22 cellular contexts compared by ENCODE assay signal in genomic region chr15:42449770-42450433, GRCh38.
"Had no signal": no experiment of that assay in that cellular context is flagged by ENCODE, and none has a peak within 500 bp of the region (broad histone marks: within the 10 kb centered on the region; RNA-seq: fewer than 3 reads in every experiment).

No MANE protein-coding gene starts in this region.

- ATAC-seq: activated CD8-positive, alpha-beta memory T cell treated with anti-CD3 and anti-CD28 coated beads, Interleukin-2, amount 10 ng/mL, durations not matched to agents 7 days and 5 days; activated CD8-positive, alpha-beta T cell treated with anti-CD3 and anti-CD28 coated beads, Interleukin-2, amount 10 ng/mL, durations not matched to agents 7 days and 5 days; foreskin keratinocyte; mucosa of descending colon had no signal

- H3K9me3 Mint-ChIP-seq: activated B cell treated with CpG ODN at 0.5 μM for 24 hours; activated naive CD4-positive, alpha-beta T cell treated with anti-CD3 and anti-CD28 coated beads, Interleukin-2, amount 50 U/mL, for 24 hours; activated T-helper 2 cell treated with anti-CD3 and anti-CD28 coated beads, Interferon-gamma antibody, Interleukin-2, Interleukin-4, amounts not matched to agents 10 μg/mL and 5 μg/mL and 100 μg/mL, durations not matched to agents 14 hours and 24 hours and 36 hours; central memory CD8-positive, alpha-beta T cell; dendritic cell treated with granulocyte-macrophage colony-stimulating factor and Interleukin-4, amounts not matched to agents 40 ng/mL and 50 ng/mL, for 4 days; endodermal cell; nephron progenitor cell had no signal

- H3K27ac ChIP-seq: breast epithelium, esophagus muscularis mucosa, foreskin keratinocyte, hepatocyte, ovary, prostate gland, tibial nerve had no signal

- H3K4me1 ChIP-seq: breast epithelium, prostate gland had no signal

- H3K4me2 ChIP-seq: hepatocyte had no signal

- H3K27ac Mint-ChIP-seq: activated B cell treated with CpG ODN at 0.5 μM for 24 hours; activated CD8-positive, alpha-beta memory T cell treated with anti-CD3 and anti-CD28 coated beads, Interleukin-2, amount 10 ng/mL, durations not matched to agents 7 days and 5 days; activated CD8-positive, alpha-beta T cell treated with anti-CD3 and anti-CD28 coated beads, Interleukin-2, amount 10 ng/mL, durations not matched to agents 7 days and 5 days; activated naive CD4-positive, alpha-beta T cell treated with anti-CD3 and anti-CD28 coated beads, Interleukin-2, amount 50 U/mL, for 24 hours; activated T-helper 2 cell treated with anti-CD3 and anti-CD28 coated beads, Interferon-gamma antibody, Interleukin-2, Interleukin-4, amounts not matched to agents 10 μg/mL and 5 μg/mL and 100 μg/mL, durations not matched to agents 14 hours and 24 hours and 36 hours; dendritic cell treated with granulocyte-macrophage colony-stimulating factor and Interleukin-4, amounts not matched to agents 40 ng/mL and 50 ng/mL, for 4 days; endodermal cell; nephron progenitor cell had no signal

- H3K36me3 ChIP-seq: breast epithelium, ovary had no signal

- H3K4me3 ChIP-seq: breast epithelium, hepatocyte, mucosa of descending colon, ovary, prostate gland, tibial nerve had no signal

- H2AFZ ChIP-seq: hepatocyte had no signal

- H3K27me3 ChIP-seq: breast epithelium, esophagus muscularis mucosa, foreskin keratinocyte, hepatocyte, ovary, tibial nerve had no signal

- DNase-seq: activated B cell treated with CpG ODN at 0.5 μM for 24 hours; activated CD8-positive, alpha-beta memory T cell treated with anti-CD3 and anti-CD28 coated beads, Interleukin-2, amount 10 ng/mL, durations not matched to agents 7 days and 5 days; activated CD8-positive, alpha-beta T cell treated with anti-CD3 and anti-CD28 coated beads, Interleukin-2, amount 10 ng/mL, durations not matched to agents 7 days and 5 days; activated T-cell treated with anti-CD3 and anti-CD28 coated beads, Interleukin-2, amount 50 U/mL, for 48 hours; endodermal cell; foreskin keratinocyte; islet precursor cell; mucosa of descending colon; nephron progenitor cell; ovary; stimulated activated CD4-positive, alpha-beta T cell treated with anti-CD3 and anti-CD28 coated beads, Interleukin-2, amount 100 ng/mL, for 48 hours; stimulated activated naive CD4-positive, alpha-beta T cell treated with Interleukin-2 at 50 U/mL for 16 hours; T-helper 2 cell had no signal

- H3K9me3 ChIP-seq: breast epithelium, esophagus muscularis mucosa, mucosa of descending colon, ovary, prostate gland, tibial nerve had no signal
